2 cellular contexts compared by ENCODE assay signal in genomic region chr18:63578357-63578958, GRCh38.
TF ChIP-seq lines count a peak whose summit lies in the region.

No MANE protein-coding gene starts in this region.

TF ChIP-seq in GM23338, 12 proteins besides CTCF, POLR2A, EP300 and RAD21:
- TF ChIP-seq STAT1 (IDR thresholded peaks at IDR 0.05; ENCODE audit: unreplicated experiment) (no peak), NANOG (IDR thresholded peaks at IDR 0.05; ENCODE audit: borderline replicate concordance) (no peak), ZNF114 (CRISPR knock-in tag; IDR thresholded peaks at IDR 0.05) (no peak), POLR2AphosphoS5 (IDR thresholded peaks at IDR 0.05; ENCODE audit: low read depth) (no peak), JUNB (IDR thresholded peaks at IDR 0.05; ENCODE audit: unreplicated experiment) (no peak)

TF ChIP-seq in GM12878, 131 proteins besides CTCF, POLR2A, EP300 and RAD21 (continued from another document):
- no peak for TF ChIP-seq BACH1 (IDR thresholded peaks at IDR 0.05; ENCODE audit: borderline replicate concordance)
- no peak for TF ChIP-seq RB1 (IDR thresholded peaks at IDR 0.05; ENCODE audit: borderline replicate concordance)
- no peak for TF ChIP-seq NRF1 (conservative IDR thresholded peaks at IDR 0.05; ENCODE audit: low read depth, low read length)
- TF ChIP-seq PML (IDR thresholded peaks at IDR 0.05; ENCODE audit: low read length), result no peak
- peak; percentile 77; the same call in 1 of the 2 replicates for TF ChIP-seq SMC3 (IDR thresholded peaks at IDR 0.05; ENCODE audit: borderline replicate concordance, low read length)
